ENCODE assay signal across 1 cellular context in the genomic region with DNA sequence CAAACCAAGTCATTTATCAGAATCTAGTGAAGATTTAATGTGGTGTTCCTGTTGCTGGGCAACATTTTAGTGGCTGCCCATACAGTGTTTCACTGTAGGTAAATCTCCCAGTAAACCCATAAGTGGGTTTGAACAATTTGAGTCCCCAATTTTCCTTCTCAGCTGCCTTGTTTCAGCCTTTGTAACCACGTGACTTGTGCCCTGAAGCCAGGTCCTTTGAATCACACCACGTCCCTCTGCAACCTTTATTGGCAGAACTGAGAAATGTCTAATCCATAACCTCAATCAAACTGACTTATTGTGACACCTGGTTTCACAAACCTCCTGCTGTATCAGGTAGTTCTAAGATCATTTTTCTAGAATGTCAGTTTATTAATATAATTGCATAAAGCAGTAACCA.
TF ChIP-seq lines count a peak whose summit lies in the region.

No MANE protein-coding gene starts in this region.

TF ChIP-seq in HepG2, 621 proteins besides CTCF, POLR2A, EP300 and RAD21 (continued from another document):
- TF ChIP-seq, protein P1, sequence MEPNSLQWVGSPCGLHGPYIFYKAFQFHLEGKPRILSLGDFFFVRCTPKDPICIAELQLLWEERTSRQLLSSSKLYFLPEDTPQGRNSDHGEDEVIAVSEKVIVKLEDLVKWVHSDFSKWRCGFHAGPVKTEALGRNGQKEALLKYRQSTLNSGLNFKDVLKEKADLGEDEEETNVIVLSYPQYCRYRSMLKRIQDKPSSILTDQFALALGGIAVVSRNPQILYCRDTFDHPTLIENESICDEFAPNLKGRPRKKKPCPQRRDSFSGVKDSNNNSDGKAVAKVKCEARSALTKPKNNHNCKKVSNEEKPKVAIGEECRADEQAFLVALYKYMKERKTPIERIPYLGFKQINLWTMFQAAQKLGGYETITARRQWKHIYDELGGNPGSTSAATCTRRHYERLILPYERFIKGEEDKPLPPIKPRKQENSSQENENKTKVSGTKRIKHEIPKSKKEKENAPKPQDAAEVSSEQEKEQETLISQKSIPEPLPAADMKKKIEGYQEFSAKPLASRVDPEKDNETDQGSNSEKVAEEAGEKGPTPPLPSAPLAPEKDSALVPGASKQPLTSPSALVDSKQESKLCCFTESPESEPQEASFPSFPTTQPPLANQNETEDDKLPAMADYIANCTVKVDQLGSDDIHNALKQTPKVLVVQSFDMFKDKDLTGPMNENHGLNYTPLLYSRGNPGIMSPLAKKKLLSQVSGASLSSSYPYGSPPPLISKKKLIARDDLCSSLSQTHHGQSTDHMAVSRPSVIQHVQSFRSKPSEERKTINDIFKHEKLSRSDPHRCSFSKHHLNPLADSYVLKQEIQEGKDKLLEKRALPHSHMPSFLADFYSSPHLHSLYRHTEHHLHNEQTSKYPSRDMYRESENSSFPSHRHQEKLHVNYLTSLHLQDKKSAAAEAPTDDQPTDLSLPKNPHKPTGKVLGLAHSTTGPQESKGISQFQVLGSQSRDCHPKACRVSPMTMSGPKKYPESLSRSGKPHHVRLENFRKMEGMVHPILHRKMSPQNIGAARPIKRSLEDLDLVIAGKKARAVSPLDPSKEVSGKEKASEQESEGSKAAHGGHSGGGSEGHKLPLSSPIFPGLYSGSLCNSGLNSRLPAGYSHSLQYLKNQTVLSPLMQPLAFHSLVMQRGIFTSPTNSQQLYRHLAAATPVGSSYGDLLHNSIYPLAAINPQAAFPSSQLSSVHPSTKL (CRISPR knock-in tag; IDR thresholded peaks at IDR 0.05), result no peak
- no peak for TF ChIP-seq ZNF839 (CRISPR knock-in tag; IDR thresholded peaks at IDR 0.05; ENCODE audit: borderline replicate concordance)
- TF ChIP-seq, protein P2, sequence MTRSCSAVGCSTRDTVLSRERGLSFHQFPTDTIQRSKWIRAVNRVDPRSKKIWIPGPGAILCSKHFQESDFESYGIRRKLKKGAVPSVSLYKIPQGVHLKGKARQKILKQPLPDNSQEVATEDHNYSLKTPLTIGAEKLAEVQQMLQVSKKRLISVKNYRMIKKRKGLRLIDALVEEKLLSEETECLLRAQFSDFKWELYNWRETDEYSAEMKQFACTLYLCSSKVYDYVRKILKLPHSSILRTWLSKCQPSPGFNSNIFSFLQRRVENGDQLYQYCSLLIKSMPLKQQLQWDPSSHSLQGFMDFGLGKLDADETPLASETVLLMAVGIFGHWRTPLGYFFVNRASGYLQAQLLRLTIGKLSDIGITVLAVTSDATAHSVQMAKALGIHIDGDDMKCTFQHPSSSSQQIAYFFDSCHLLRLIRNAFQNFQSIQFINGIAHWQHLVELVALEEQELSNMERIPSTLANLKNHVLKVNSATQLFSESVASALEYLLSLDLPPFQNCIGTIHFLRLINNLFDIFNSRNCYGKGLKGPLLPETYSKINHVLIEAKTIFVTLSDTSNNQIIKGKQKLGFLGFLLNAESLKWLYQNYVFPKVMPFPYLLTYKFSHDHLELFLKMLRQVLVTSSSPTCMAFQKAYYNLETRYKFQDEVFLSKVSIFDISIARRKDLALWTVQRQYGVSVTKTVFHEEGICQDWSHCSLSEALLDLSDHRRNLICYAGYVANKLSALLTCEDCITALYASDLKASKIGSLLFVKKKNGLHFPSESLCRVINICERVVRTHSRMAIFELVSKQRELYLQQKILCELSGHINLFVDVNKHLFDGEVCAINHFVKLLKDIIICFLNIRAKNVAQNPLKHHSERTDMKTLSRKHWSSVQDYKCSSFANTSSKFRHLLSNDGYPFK (CRISPR knock-in tag; IDR thresholded peaks at IDR 0.05; ENCODE audit: borderline replicate concordance), result no peak
- TF ChIP-seq ZFP36L2 (CRISPR knock-in tag; IDR thresholded peaks at IDR 0.05), result no peak
- TF ChIP-seq, protein P3, sequence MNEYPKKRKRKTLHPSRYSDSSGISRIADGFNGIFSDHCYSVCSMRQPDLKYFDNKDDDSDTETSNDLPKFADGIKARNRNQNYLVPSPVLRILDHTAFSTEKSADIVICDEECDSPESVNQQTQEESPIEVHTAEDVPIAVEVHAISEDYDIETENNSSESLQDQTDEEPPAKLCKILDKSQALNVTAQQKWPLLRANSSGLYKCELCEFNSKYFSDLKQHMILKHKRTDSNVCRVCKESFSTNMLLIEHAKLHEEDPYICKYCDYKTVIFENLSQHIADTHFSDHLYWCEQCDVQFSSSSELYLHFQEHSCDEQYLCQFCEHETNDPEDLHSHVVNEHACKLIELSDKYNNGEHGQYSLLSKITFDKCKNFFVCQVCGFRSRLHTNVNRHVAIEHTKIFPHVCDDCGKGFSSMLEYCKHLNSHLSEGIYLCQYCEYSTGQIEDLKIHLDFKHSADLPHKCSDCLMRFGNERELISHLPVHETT (CRISPR knock-in tag; conservative IDR thresholded peaks at IDR 0.05), result no peak
- TF ChIP-seq ZC3H13 (CRISPR knock-in tag; IDR thresholded peaks at IDR 0.05), result no peak
- no peak for TF ChIP-seq NCOR1 (IDR thresholded peaks at IDR 0.05; ENCODE audit: borderline replicate concordance, low read length)
